Comparison of ENCODE assay signal across 1 cellular context in genomic region chr9:105437704-105438103, GRCh38.
TF ChIP-seq lines count a peak whose summit lies in the region.

No MANE protein-coding gene starts in this region.

TF ChIP-seq in IMR-90, 13 proteins besides CTCF, POLR2A, EP300 and RAD21 (continued from another document):
- no peak for TF ChIP-seq RFX5 (IDR thresholded peaks at IDR 0.05; ENCODE audit: low read depth, low read length)
